1 cellular context compared by ENCODE assay signal in the genomic region with DNA sequence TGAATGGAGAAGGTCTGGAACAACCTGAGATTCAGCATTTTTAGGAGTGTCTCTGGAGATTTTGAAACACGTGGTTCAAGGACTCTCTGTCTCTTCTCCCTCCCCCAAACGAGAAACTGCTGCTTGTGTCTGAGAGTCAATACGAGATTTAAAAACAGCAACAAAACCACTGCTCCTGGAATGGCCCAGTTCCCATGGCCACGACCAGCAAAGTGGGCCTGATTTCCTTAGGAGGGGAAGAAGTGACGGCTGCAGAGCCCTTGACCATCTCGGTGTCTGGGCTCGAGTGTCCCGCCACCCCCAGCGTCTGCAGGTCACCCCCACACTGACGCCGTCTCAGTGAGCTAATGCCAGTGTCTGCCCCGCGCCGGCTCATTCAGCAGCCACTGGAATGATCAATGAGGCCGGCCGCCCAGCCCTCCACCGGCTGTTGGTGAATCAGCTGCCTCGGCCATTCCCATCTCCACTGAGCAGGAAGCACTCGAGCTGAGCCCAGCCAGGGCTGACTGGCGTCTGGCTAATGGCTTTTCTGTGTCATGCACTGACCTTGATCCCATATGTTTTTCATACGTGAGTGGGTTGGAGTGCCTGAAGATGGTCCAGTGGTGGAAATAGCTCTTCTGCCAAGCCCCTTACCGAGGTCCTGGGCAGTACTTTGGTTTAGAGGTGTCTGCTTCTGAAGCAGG.
TF ChIP-seq lines count a peak whose summit lies in the region.

No MANE protein-coding gene starts in this region.

TF ChIP-seq in HEK293, 187 proteins besides CTCF, POLR2A, EP300 and RAD21 (continued from another document):
- TF ChIP-seq, protein P1, sequence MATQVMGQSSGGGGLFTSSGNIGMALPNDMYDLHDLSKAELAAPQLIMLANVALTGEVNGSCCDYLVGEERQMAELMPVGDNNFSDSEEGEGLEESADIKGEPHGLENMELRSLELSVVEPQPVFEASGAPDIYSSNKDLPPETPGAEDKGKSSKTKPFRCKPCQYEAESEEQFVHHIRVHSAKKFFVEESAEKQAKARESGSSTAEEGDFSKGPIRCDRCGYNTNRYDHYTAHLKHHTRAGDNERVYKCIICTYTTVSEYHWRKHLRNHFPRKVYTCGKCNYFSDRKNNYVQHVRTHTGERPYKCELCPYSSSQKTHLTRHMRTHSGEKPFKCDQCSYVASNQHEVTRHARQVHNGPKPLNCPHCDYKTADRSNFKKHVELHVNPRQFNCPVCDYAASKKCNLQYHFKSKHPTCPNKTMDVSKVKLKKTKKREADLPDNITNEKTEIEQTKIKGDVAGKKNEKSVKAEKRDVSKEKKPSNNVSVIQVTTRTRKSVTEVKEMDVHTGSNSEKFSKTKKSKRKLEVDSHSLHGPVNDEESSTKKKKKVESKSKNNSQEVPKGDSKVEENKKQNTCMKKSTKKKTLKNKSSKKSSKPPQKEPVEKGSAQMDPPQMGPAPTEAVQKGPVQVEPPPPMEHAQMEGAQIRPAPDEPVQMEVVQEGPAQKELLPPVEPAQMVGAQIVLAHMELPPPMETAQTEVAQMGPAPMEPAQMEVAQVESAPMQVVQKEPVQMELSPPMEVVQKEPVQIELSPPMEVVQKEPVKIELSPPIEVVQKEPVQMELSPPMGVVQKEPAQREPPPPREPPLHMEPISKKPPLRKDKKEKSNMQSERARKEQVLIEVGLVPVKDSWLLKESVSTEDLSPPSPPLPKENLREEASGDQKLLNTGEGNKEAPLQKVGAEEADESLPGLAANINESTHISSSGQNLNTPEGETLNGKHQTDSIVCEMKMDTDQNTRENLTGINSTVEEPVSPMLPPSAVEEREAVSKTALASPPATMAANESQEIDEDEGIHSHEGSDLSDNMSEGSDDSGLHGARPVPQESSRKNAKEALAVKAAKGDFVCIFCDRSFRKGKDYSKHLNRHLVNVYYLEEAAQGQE (tag by site-specific recombination; IDR thresholded peaks at IDR 0.05), result no peak
- no peak for TF ChIP-seq ZNF146 (tag by site-specific recombination; IDR thresholded peaks at IDR 0.05)
